In the genomic region with DNA sequence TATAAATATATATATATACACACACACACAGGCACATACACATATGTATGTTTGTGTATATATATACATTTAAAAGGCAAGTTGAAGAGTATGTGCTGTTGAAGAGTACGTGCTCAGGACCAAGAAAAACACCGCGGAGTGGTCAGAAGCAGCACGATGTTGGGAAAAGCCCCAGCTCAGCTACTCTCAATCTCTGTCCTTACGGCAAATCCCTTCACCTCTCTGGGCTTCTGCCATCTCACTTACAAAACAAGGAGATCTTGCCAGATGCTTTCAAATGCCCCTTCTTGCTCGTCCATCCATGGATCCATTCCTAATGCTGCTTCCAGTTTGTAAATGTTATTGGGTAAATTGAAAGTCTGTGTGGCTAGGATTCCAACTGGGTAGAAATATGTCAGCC, we compare ENCODE assay signal across 35 cellular contexts.
"Had no signal": no experiment of that assay in that cellular context is flagged by ENCODE, and none has a peak within 500 bp of the region (broad histone marks: within the 10 kb centered on the region; RNA-seq: fewer than 3 reads in every experiment).

No MANE protein-coding gene starts in this region.

- H3K4me3 Mint-ChIP-seq: activated B cell treated with CpG ODN at 0.5 μM for 24 hours; activated CD4-positive, alpha-beta memory T cell treated with anti-CD3 and anti-CD28 coated beads for 36 hours; activated CD4-positive, alpha-beta T cell treated with anti-CD3 and anti-CD28 coated beads, Interleukin-2, amount 10 ng/mL, durations not matched to agents 24 days and 14 days; activated CD8-positive, alpha-beta memory T cell treated with anti-CD3 and anti-CD28 coated beads, Interleukin-2, amount 10 ng/mL, durations not matched to agents 7 days and 5 days; activated CD8-positive, alpha-beta T cell treated with anti-CD3 and anti-CD28 coated beads, Interleukin-2, amount 10 ng/mL, durations not matched to agents 7 days and 5 days; activated naive CD4-positive, alpha-beta T cell treated with anti-CD3 and anti-CD28 coated beads, Interleukin-2, amount 10 ng/mL, durations not matched to agents 7 days and 5 days; activated naive CD4-positive, alpha-beta T cell treated with anti-CD3 and anti-CD28 coated beads, Interleukin-2, amount 50 U/mL, for 24 hours; activated naive CD8-positive, alpha-beta T cell; activated naive CD8-positive, alpha-beta T cell treated with anti-CD3 and anti-CD28 coated beads, Interleukin-2, amount 10 ng/mL, durations not matched to agents 7 days and 5 days; activated naive CD8-positive, alpha-beta T cell treated with anti-CD3 and anti-CD28 coated beads, Interleukin-2, amount 50 U/mL, for 24 hours; activated T-cell treated with anti-CD3 and anti-CD28 coated beads, Interleukin-2, amount 50 U/mL, for 24 hours; central memory CD8-positive, alpha-beta T cell; T-helper 1 cell treated with Interleukin-12 subunit alpha and Interleukin-12 subunit beta and Interleukin-4 antibody, amounts not matched to agents 30 μg/mL and 1 μg/mL, for 36 hours; T-helper 2 cell treated with Interferon-gamma antibody and Interleukin-4, amounts not matched to agents 5 μg/mL and 100 μg/mL, for 36 hours had no signal

- H3K27ac ChIP-seq: ascending aorta, cardiac muscle cell had no signal

- H3K9me3 ChIP-seq: ascending aorta had no signal

- H3K27me3 Mint-ChIP-seq: activated B cell treated with CpG ODN at 0.5 μM for 24 hours; activated CD4-positive, alpha-beta memory T cell treated with anti-CD3 and anti-CD28 coated beads for 36 hours; activated CD4-positive, alpha-beta T cell treated with anti-CD3 and anti-CD28 coated beads, Interleukin-2, amount 10 ng/mL, durations not matched to agents 24 days and 14 days; activated CD8-positive, alpha-beta memory T cell treated with anti-CD3 and anti-CD28 coated beads, Interleukin-2, amount 10 ng/mL, durations not matched to agents 7 days and 5 days; activated naive CD4-positive, alpha-beta T cell treated with anti-CD3 and anti-CD28 coated beads, Interleukin-2, amount 10 ng/mL, durations not matched to agents 7 days and 5 days; activated T-cell treated with anti-CD3 and anti-CD28 coated beads, Interleukin-2, amount 50 U/mL, for 24 hours; brain had no signal

- H3K4me1 Mint-ChIP-seq: activated CD4-positive, alpha-beta T cell treated with anti-CD3 and anti-CD28 coated beads, Interleukin-2, amount 10 ng/mL, durations not matched to agents 24 days and 14 days; activated CD8-positive, alpha-beta memory T cell treated with anti-CD3 and anti-CD28 coated beads, Interleukin-2, amount 10 ng/mL, durations not matched to agents 7 days and 5 days; activated naive CD4-positive, alpha-beta T cell treated with anti-CD3 and anti-CD28 coated beads, Interleukin-2, amount 10 ng/mL, durations not matched to agents 7 days and 5 days; activated naive CD4-positive, alpha-beta T cell treated with anti-CD3 and anti-CD28 coated beads, Interleukin-2, amount 50 U/mL, for 24 hours; activated naive CD8-positive, alpha-beta T cell treated with anti-CD3 and anti-CD28 coated beads, Interleukin-2, amount 10 ng/mL, durations not matched to agents 7 days and 5 days; activated naive CD8-positive, alpha-beta T cell treated with anti-CD3 and anti-CD28 coated beads, Interleukin-2, amount 50 U/mL, for 24 hours; central memory CD8-positive, alpha-beta T cell had no signal

- DNase-seq: activated B cell treated with CpG ODN at 0.5 μM for 24 hours; activated CD4-positive, alpha-beta memory T cell treated with anti-CD3 and anti-CD28 coated beads for 36 hours; activated CD4-positive, alpha-beta T cell treated with anti-CD3 and anti-CD28 coated beads for 4 hours; activated CD4-positive, alpha-beta T cell treated with anti-CD3 and anti-CD28 coated beads, Interleukin-2, amount 10 ng/mL, durations not matched to agents 24 days and 14 days; activated CD4-positive, alpha-beta T cell treated with anti-CD3 and anti-CD28 coated beads, Interleukin-2, amount 50 U/mL, for 1 hour; activated CD4-positive, alpha-beta T cell treated with anti-CD3 and anti-CD28 coated beads, Interleukin-2, amount 50 U/mL, for 4 hours; activated CD4-positive, CD25-positive, alpha-beta regulatory T cell treated with anti-CD3 and anti-CD28 coated beads, Interleukin-2, amount 50 U/mL, for 72 hours; activated CD8-positive, alpha-beta memory T cell treated with anti-CD3 and anti-CD28 coated beads for 24 hours; activated CD8-positive, alpha-beta memory T cell treated with anti-CD3 and anti-CD28 coated beads, Interleukin-2, amount 10 ng/mL, durations not matched to agents 7 days and 5 days; activated CD8-positive, alpha-beta memory T cell treated with anti-CD3 and anti-CD28 coated beads, Interleukin-2, amount 50 U/mL, for 48 hours; activated CD8-positive, alpha-beta T cell treated with anti-CD3 and anti-CD28 coated beads, Interleukin-2, amount 10 ng/mL, durations not matched to agents 7 days and 5 days; activated effector memory CD4-positive, alpha-beta T cell treated with Interleukin-2 at 50 U/mL for 16 hours; activated gamma-delta T cell; activated naive CD4-positive, alpha-beta T cell treated with anti-CD3 and anti-CD28 coated beads, Interleukin-2, amount 10 ng/mL, durations not matched to agents 7 days and 5 days; activated naive CD4-positive, alpha-beta T cell treated with Interleukin-2 at 50 U/mL for 16 hours; activated naive CD8-positive, alpha-beta T cell treated with anti-CD3 and anti-CD28 coated beads, Interleukin-2, amount 10 ng/mL, durations not matched to agents 7 days and 5 days; activated naive CD8-positive, alpha-beta T cell treated with anti-CD3 and anti-CD28 coated beads, Interleukin-2, amount 50 U/mL, for 24 hours; activated T-cell treated with anti-CD3 and anti-CD28 coated beads, Interleukin-2, amount 50 U/mL, for 24 hours; activated T-cell treated with anti-CD3 and anti-CD28 coated beads, Interleukin-2, amount 50 U/mL, for 48 hours; amygdala; anterior cingulate cortex; caudate nucleus; cerebellar nuclear complex; T-helper 1 cell; T-helper 2 cell; T-helper 9 cell had no signal

- H3K4me1 ChIP-seq: ascending aorta had no signal

- H3K4me3 ChIP-seq: ascending aorta, cardiac muscle cell had no signal

- H3K27me3 ChIP-seq: ascending aorta, cardiac muscle cell had no signal

- H3K36me3 Mint-ChIP-seq: activated CD4-positive, alpha-beta memory T cell treated with anti-CD3 and anti-CD28 coated beads for 36 hours; activated CD8-positive, alpha-beta memory T cell treated with anti-CD3 and anti-CD28 coated beads, Interleukin-2, amount 10 ng/mL, durations not matched to agents 7 days and 5 days; activated naive CD4-positive, alpha-beta T cell treated with anti-CD3 and anti-CD28 coated beads, Interleukin-2, amount 10 ng/mL, durations not matched to agents 7 days and 5 days; activated naive CD4-positive, alpha-beta T cell treated with anti-CD3 and anti-CD28 coated beads, Interleukin-2, amount 50 U/mL, for 24 hours; activated naive CD8-positive, alpha-beta T cell; activated naive CD8-positive, alpha-beta T cell treated with anti-CD3 and anti-CD28 coated beads, Interleukin-2, amount 10 ng/mL, durations not matched to agents 7 days and 5 days; brain had no signal

- H3K9me3 Mint-ChIP-seq: activated B cell treated with CpG ODN at 0.5 μM for 24 hours; activated CD4-positive, alpha-beta memory T cell treated with anti-CD3 and anti-CD28 coated beads for 36 hours; activated CD4-positive, alpha-beta T cell treated with anti-CD3 and anti-CD28 coated beads, Interleukin-2, amount 10 ng/mL, durations not matched to agents 24 days and 14 days; activated naive CD4-positive, alpha-beta T cell treated with anti-CD3 and anti-CD28 coated beads, Interleukin-2, amount 10 ng/mL, durations not matched to agents 7 days and 5 days; activated naive CD4-positive, alpha-beta T cell treated with anti-CD3 and anti-CD28 coated beads, Interleukin-2, amount 50 U/mL, for 24 hours; activated naive CD8-positive, alpha-beta T cell treated with anti-CD3 and anti-CD28 coated beads, Interleukin-2, amount 10 ng/mL, durations not matched to agents 7 days and 5 days; activated naive CD8-positive, alpha-beta T cell treated with anti-CD3 and anti-CD28 coated beads, Interleukin-2, amount 50 U/mL, for 24 hours; activated T-cell treated with anti-CD3 and anti-CD28 coated beads, Interleukin-2, amount 50 U/mL, for 24 hours; activated T-helper 2 cell treated with anti-CD3 and anti-CD28 coated beads, Interferon-gamma antibody, Interleukin-2, Interleukin-4, amounts not matched to agents 10 μg/mL and 5 μg/mL and 100 μg/mL, durations not matched to agents 14 hours and 24 hours and 36 hours; brain; central memory CD8-positive, alpha-beta T cell; T-helper 1 cell treated with Interleukin-12 subunit alpha and Interleukin-12 subunit beta and Interleukin-4 antibody, amounts not matched to agents 30 μg/mL and 1 μg/mL, for 36 hours; T-helper 2 cell treated with Interferon-gamma antibody and Interleukin-4, amounts not matched to agents 5 μg/mL and 100 μg/mL, for 36 hours had no signal

- H3K27ac Mint-ChIP-seq: activated B cell treated with CpG ODN at 0.5 μM for 24 hours; activated CD4-positive, alpha-beta memory T cell treated with anti-CD3 and anti-CD28 coated beads for 36 hours; activated CD4-positive, alpha-beta T cell treated with anti-CD3 and anti-CD28 coated beads, Interleukin-2, amount 10 ng/mL, durations not matched to agents 24 days and 14 days; activated CD8-positive, alpha-beta memory T cell treated with anti-CD3 and anti-CD28 coated beads, Interleukin-2, amount 10 ng/mL, durations not matched to agents 7 days and 5 days; activated CD8-positive, alpha-beta T cell treated with anti-CD3 and anti-CD28 coated beads, Interleukin-2, amount 10 ng/mL, durations not matched to agents 7 days and 5 days; activated naive CD4-positive, alpha-beta T cell treated with anti-CD3 and anti-CD28 coated beads, Interleukin-2, amount 10 ng/mL, durations not matched to agents 7 days and 5 days; activated naive CD4-positive, alpha-beta T cell treated with anti-CD3 and anti-CD28 coated beads, Interleukin-2, amount 50 U/mL, for 24 hours; activated naive CD8-positive, alpha-beta T cell; activated naive CD8-positive, alpha-beta T cell treated with anti-CD3 and anti-CD28 coated beads, Interleukin-2, amount 10 ng/mL, durations not matched to agents 7 days and 5 days; activated naive CD8-positive, alpha-beta T cell treated with anti-CD3 and anti-CD28 coated beads, Interleukin-2, amount 50 U/mL, for 24 hours; activated T-cell treated with anti-CD3 and anti-CD28 coated beads, Interleukin-2, amount 50 U/mL, for 24 hours; activated T-helper 2 cell treated with anti-CD3 and anti-CD28 coated beads, Interferon-gamma antibody, Interleukin-2, Interleukin-4, amounts not matched to agents 10 μg/mL and 5 μg/mL and 100 μg/mL, durations not matched to agents 14 hours and 24 hours and 36 hours; brain; T-helper 1 cell treated with Interleukin-12 subunit alpha and Interleukin-12 subunit beta and Interleukin-4 antibody, amounts not matched to agents 30 μg/mL and 1 μg/mL, for 36 hours; T-helper 2 cell treated with Interferon-gamma antibody and Interleukin-4, amounts not matched to agents 5 μg/mL and 100 μg/mL, for 36 hours had no signal

- H3K36me3 ChIP-seq: ascending aorta, cardiac muscle cell had no signal
